ENCODE assay signal across 1 cellular context in genomic region chr4:107444-108429, GRCh38.
TF ChIP-seq lines count a peak whose summit lies in the region.

No MANE protein-coding gene starts in this region.

TF ChIP-seq in IMR-90, 13 proteins besides CTCF, POLR2A, EP300 and RAD21 (continued from another document):
- TF ChIP-seq, protein P1, sequence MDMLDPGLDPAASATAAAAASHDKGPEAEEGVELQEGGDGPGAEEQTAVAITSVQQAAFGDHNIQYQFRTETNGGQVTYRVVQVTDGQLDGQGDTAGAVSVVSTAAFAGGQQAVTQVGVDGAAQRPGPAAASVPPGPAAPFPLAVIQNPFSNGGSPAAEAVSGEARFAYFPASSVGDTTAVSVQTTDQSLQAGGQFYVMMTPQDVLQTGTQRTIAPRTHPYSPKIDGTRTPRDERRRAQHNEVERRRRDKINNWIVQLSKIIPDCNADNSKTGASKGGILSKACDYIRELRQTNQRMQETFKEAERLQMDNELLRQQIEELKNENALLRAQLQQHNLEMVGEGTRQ (IDR thresholded peaks at IDR 0.05; ENCODE audit: low read depth, low read length) = no peak
- no peak for TF ChIP-seq BHLHE40 (IDR thresholded peaks at IDR 0.05; ENCODE audit: low read depth, low read length)
TF ChIP-seq in IMR-90: peak in this region for 0.
